8 cellular contexts compared by ENCODE assay signal in genomic region chr10:103745264-103746247, GRCh38.
A peak's percentile ranks its signal among the peaks of the same experiment; 100 is the strongest.
DNase-seq lines count a peak whose midpoint lies in the region; ATAC-seq and TF ChIP-seq lines count a peak whose summit lies in the region.

No MANE protein-coding gene starts in this region.

- WGBS in body of pancreas, 2 donors: 72 to 90% methylated on average over 15 to 17 of the region's 17 CpGs

- DNase-seq in H4 (ENCODE audit: low spot score): peak; percentile 39
- DNase-seq in T-cell: peak in 12 of 34 experiments; percentile 3 to 48 (median 8)
- no peak for DNase-seq in body of pancreas
- peak; percentile 54 for DNase-seq in stimulated activated CD4-positive, alpha-beta T cell treated with anti-CD3 and anti-CD28 coated beads, Interleukin-2, amount 100 ng/mL, for 4 hours (ENCODE audit: low read depth)
- no peak for DNase-seq in 8988T
- DNase-seq in NCI-H82 treated with DMSO at 0.1 percent for 48 hours (lab: John Stamatoyannopoulos, UW; ENCODE audit: unreplicated experiment): no peak

- H3K4me3 Mint-ChIP-seq in T-cell: peak overlapping the region in 2 of 3 donors; percentile 6 to 42

- H3K9me3 ChIP-seq in body of pancreas: no peaks in the 10 kb centered on the region

- H3K27ac ChIP-seq in body of pancreas: no peak overlapping the region

- peaks cover 16 to 45% (median 32%) of the 10 kb centered on the region in 3 donors for H3K4me1 Mint-ChIP-seq in T-cell

- H3K27me3 ChIP-seq in body of pancreas: no peaks in the 10 kb centered on the region

- no peak overlapping the region for H3K4me3 ChIP-seq in body of pancreas

- no peak for TF ChIP-seq CTCF in body of pancreas (IDR thresholded peaks at IDR 0.05)

- peak overlapping the region; percentile 56 to 91 for H3K27ac Mint-ChIP-seq in T-cell

- CTCF ChIA-PET in T-cell (lab: Charles Lee): no interaction called here

- ATAC-seq in T-cell (replicated peaks in 1 of 4) (peak; percentile 57 to 71 (median 65)), body of pancreas (peak; percentile 12), HG02840 (IDR thresholded peaks at IDR 0.05; ENCODE audit: low FRiP score, unreplicated experiment) (no peak), GM21825 (IDR thresholded peaks at IDR 0.05; ENCODE audit: unreplicated experiment) (no peak)

- no peak for TF ChIP-seq POLR2A in body of pancreas (IDR thresholded peaks at IDR 0.05)

- intact Hi-C loops in body of pancreas (cut with DNase I): no loop called here

- no peaks in the 10 kb centered on the region for H3K27me3 Mint-ChIP-seq in T-cell

- POLR2A ChIA-PET in T-cell (lab: Charles Lee): no interaction called here

- no peaks in the 10 kb centered on the region for H3K36me3 ChIP-seq in body of pancreas (replicated peaks in 1 of 2; ENCODE audit: insufficient read depth in 1 of 2, low read depth in 2 of 2)

- no peaks in the 10 kb centered on the region for H3K4me1 ChIP-seq in body of pancreas

- H3K36me3 Mint-ChIP-seq in T-cell: no peaks in the 10 kb centered on the region

- no peaks in the 10 kb centered on the region for H3K9me3 Mint-ChIP-seq in T-cell

Comparison
In these comparisons a context has a peak if more than half of its experiments do, and no peak if none do; other contexts are left out.
1. DNase-seq: peak in H4 (single experiment) and stimulated activated CD4-positive, alpha-beta T cell treated with anti-CD3 and anti-CD28 coated beads, Interleukin-2, amount 100 ng/mL, for 4 hours (single experiment); none in body of pancreas (0 of 4), 8988T (single experiment) and NCI-H82 treated with DMSO at 0.1 percent for 48 hours (single experiment).
2. ATAC-seq: peak in T-cell (4 of 4) and body of pancreas (single experiment); none in HG02840 (single experiment) and GM21825 (single experiment).